ENCODE assay signal across 9 cellular contexts in the genomic region with DNA sequence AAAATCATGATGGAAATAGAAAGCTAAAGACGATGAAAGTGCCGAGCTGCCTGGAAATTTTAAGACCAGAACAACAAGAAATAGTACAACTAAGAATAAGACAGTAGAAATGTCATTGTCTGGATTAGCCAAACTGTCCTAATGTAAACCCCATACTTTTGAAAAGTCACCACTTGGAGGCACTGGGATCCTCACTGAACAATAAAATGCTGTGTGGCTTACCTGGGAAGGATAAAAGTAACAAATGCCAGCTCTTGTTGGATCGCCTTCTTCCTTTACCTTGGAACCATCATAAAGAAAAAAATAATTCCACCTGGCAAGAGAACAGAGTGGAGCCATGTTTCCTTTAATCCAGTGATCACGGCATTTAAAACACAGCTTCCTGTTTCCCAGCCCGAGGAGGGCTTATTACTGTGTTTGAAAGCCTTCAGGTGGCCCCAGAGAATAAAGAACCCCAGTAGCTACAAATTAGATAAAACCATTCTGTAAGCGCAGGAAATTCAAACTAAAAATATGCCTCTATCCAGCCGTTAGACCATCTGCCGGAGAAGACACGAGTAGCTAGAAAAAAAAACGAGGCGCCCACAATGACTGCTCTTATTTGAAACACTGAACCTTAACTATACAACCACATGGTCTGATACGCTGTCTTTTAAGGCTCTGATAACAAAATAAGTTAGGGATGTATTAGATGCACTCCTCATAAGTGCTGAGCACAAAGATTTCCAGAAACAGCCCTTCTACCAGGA. TPM values are rescaled to one million over a fixed set of nuclear protein-coding genes. Genes with fewer than 3 reads are reported as not detected.
DNase-seq lines count a peak whose midpoint lies in the region; ATAC-seq and TF ChIP-seq lines count a peak whose summit lies in the region.
"Had no signal": no experiment of that assay in that cellular context is flagged by ENCODE, and none has a peak within 500 bp of the region (broad histone marks: within the 10 kb centered on the region; RNA-seq: fewer than 3 reads in every experiment).

No MANE protein-coding gene starts in this region.

- TF ChIP-seq POLR2A in stomach (IDR thresholded peaks at IDR 0.05), result no peak

- ATAC-seq in activated CD4-positive, alpha-beta T cell treated with anti-CD3 and anti-CD28 coated beads for 36 hours, result no peak
- ATAC-seq in RWPE2 (ENCODE audit: low read depth) (no peak), GM18909 (IDR thresholded peaks at IDR 0.05; ENCODE audit: poor library complexity, unreplicated experiment) (no peak)

- in situ Hi-C loops in GM23248 (cut with MboI), result no loop called here

- peaks cover 47% of the 10 kb centered on the region for H3K79me2 ChIP-seq in GM23248 (ENCODE audit: insufficient read depth)

- H3K4me1 ChIP-seq in RWPE2 (ENCODE audit: insufficient read depth, poor library complexity, severe bottlenecking) (peaks cover 41% of the 10 kb centered on the region), stomach (peaks cover 41 to 69% (median 48%) of the 10 kb centered on the region in 4 donors), GM23248 (ENCODE audit: insufficient read depth) (peaks cover 9% of the 10 kb centered on the region)

- H3K9me3 Mint-ChIP-seq in activated CD4-positive, alpha-beta T cell treated with anti-CD3 and anti-CD28 coated beads for 36 hours (ENCODE audit: low read depth), result no peaks in the 10 kb centered on the region

- H3K27ac Mint-ChIP-seq in activated CD4-positive, alpha-beta T cell treated with anti-CD3 and anti-CD28 coated beads for 36 hours, result peak overlapping the region; percentile 75

- no peaks in the 10 kb centered on the region for H4K20me1 ChIP-seq in GM23248 (ENCODE audit: insufficient read depth)

- H3K36me3 Mint-ChIP-seq in activated CD4-positive, alpha-beta T cell treated with anti-CD3 and anti-CD28 coated beads for 36 hours (ENCODE audit: low read depth), result peaks cover 47% of the 10 kb centered on the region

- 32 to 46% (median 35%) methylated on average over 12 of the region's 12 CpGs for WGBS in stomach, 5 donors
- 75 to 76% methylated on average over 12 of the region's 12 CpGs for WGBS in GM23248 (ENCODE audit: low coverage in 1 of 2, low lambda C conversion rate in 2 of 2, missing lambda C conversion rate in 2 of 2), 2 experiments

- CTCF ChIA-PET in activated CD4-positive, alpha-beta T cell treated with anti-CD3 and anti-CD28 coated beads for 36 hours (lab: Charles Lee), result interaction anchor here (0.5 to 1.6 kb wide), 11 partner anchors 12 to 194 kb away, joined by 3 to 5 read pairs (median 3); no protein-coding TSS in a partner anchor

- POLR2A ChIA-PET in activated CD4-positive, alpha-beta T cell treated with anti-CD3 and anti-CD28 coated beads for 36 hours (lab: Charles Lee), result interaction anchor here (1.2 kb wide), 1 partner anchor 194 kb away, joined by 3 read pairs; no protein-coding TSS in a partner anchor

- no peak for TF ChIP-seq EP300 in stomach (IDR thresholded peaks at IDR 0.05)

- no peak overlapping the region for H3K4me2 ChIP-seq in GM23248 (ENCODE audit: unreplicated experiment)

- H3F3A ChIP-seq in GM23248 (ENCODE audit: insufficient read depth), result no peaks in the 10 kb centered on the region

- no peaks in the 10 kb centered on the region for H3K9me3 ChIP-seq in RWPE2 (ENCODE audit: severe bottlenecking)
- no peaks in the 10 kb centered on the region for H3K9me3 ChIP-seq in stomach
- H3K9me3 ChIP-seq in GM23248 (ENCODE audit: low read depth), result no peaks in the 10 kb centered on the region

- no peaks in the 10 kb centered on the region for H3K27me3 Mint-ChIP-seq in activated CD4-positive, alpha-beta T cell treated with anti-CD3 and anti-CD28 coated beads for 36 hours

- H3K27ac ChIP-seq in RWPE2 (ENCODE audit: poor library complexity, severe bottlenecking) (peak overlapping the region; percentile 72), stomach (peak overlapping the region in 4 of 5 donors; percentile 38 to 65 (median 56)), GM23248 (no peak overlapping the region)

- no peak overlapping the region for H2AFZ ChIP-seq in GM23248

- H3K4me1 Mint-ChIP-seq in activated CD4-positive, alpha-beta T cell treated with anti-CD3 and anti-CD28 coated beads for 36 hours, result peaks cover 63% of the 10 kb centered on the region

- H3K9ac ChIP-seq in GM23248, result no peak overlapping the region

- DNase-seq in activated CD4-positive, alpha-beta T cell treated with anti-CD3 and anti-CD28 coated beads for 36 hours, result no peak
- DNase-seq in activated CD4-positive, alpha-beta T cell treated with anti-CD3 and anti-CD28 coated beads, Interleukin-2, amount 50 U/mL, for 4 hours, result no peak
- DNase-seq in RWPE2 (ENCODE audit: low spot score) (no peak), fibroblast of mammary gland (ENCODE audit: low read depth) (no peak), stomach (no peak), GM23248 (no peak), ecto neural progenitor cell (ENCODE audit: low spot score) (no peak)
- DNase-seq: NCI-H2029 had no signal

- intact Hi-C loops in activated CD4-positive, alpha-beta T cell treated with anti-CD3 and anti-CD28 coated beads for 36 hours (cut with DNase I, micrococcal nuclease), result no loop called here
- intact Hi-C loops in stomach (cut with DNase I; ENCODE audit: low total_unique reads), result no loop called here

- H3K9me2 ChIP-seq in GM23248 (ENCODE audit: insufficient read depth), result no peaks in the 10 kb centered on the region

- peak overlapping the region; percentile 11 for H3K4me3 ChIP-seq in RWPE2 (ENCODE audit: severe bottlenecking)
- peak overlapping the region; percentile 31 for H3K4me3 ChIP-seq in fibroblast of mammary gland (ENCODE audit: control insufficient read depth, low read depth, low read length)
- H3K4me3 ChIP-seq in stomach, result peak overlapping the region in 3 of 4 donors; percentile 20 to 34 (median 24)
- H3K4me3 ChIP-seq in GM23248, result no peak overlapping the region

- H3K27me3 ChIP-seq in RWPE2 (ENCODE audit: insufficient read depth, poor library complexity, severe bottlenecking) (no peaks in the 10 kb centered on the region), stomach (no peaks in the 10 kb centered on the region), GM23248 (replicated peaks; ENCODE audit: insufficient read depth) (no peaks in the 10 kb centered on the region)

- TF ChIP-seq CTCF in RWPE2 (IDR thresholded peaks at IDR 0.05; ENCODE audit: poor library complexity, severe bottlenecking) (peak; percentile 26), fibroblast of mammary gland (conservative IDR thresholded peaks at IDR 0.05; ENCODE audit: control insufficient read depth, insufficient read depth, low read depth, low read length) (no peak), stomach (IDR thresholded peaks at IDR 0.05) (no peak)

- H3K4me3 Mint-ChIP-seq in activated CD4-positive, alpha-beta T cell treated with anti-CD3 and anti-CD28 coated beads for 36 hours, result peak overlapping the region; percentile 69

- H3K36me3 ChIP-seq in RWPE2 (ENCODE audit: low read depth) (peaks cover 46% of the 10 kb centered on the region), stomach (peaks cover 15 to 51% (median 42%) of the 10 kb centered on the region in 4 donors), GM23248 (ENCODE audit: low read depth) (no peaks in the 10 kb centered on the region)

RNA-seq across cellular contexts. Expression of a gene that starts 4.4 kb away (rescaled TPM):
- 10 to 100 TPM; 49.3 to 60.9 TPM for total RNA-seq in activated CD4-positive, alpha-beta T cell treated with anti-CD3 and anti-CD28 coated beads for 36 hours
- total RNA-seq in stomach, result 10 to 100 TPM; 12.3 to 46.1 (median 42.7) TPM
- polyA plus RNA-seq in stomach, result 10 to 100 TPM; 10.3 to 15.1 (median 13.4) TPM
- 27.1 and 27.6 TPM in 2 replicates for total RNA-seq in GM23248 (2014; rRNA removed; shearing (Covaris generic))
- 16.2 and 17.2 TPM in 2 replicates for polyA plus RNA-seq in GM23248 (2016; fragmentation: Nextera tagmentation; extraction: Ambion mirVana)

RNA-seq across cellular contexts. Expression of a gene that starts 4.5 kb away (rescaled TPM):
- total RNA-seq in activated CD4-positive, alpha-beta T cell treated with anti-CD3 and anti-CD28 coated beads for 36 hours, result 10 to 100 TPM; 17.5 to 28.5 TPM
- total RNA-seq in stomach, result 10 to 100 TPM in 3 of 5 donors, 1 to 10 TPM in 2; 4.0 to 64.2 (median 10.8) TPM
- polyA plus RNA-seq in stomach, result 10 to 100 TPM in 1 of 3 donors, 1 to 10 TPM in 2; 6.8 to 16.2 (median 9.2) TPM
- 25.7 and 28.3 TPM in 2 replicates for total RNA-seq in GM23248 (2014; rRNA removed; shearing (Covaris generic))
- 20.2 and 22.5 TPM in 2 replicates for polyA plus RNA-seq in GM23248 (2016; fragmentation: Nextera tagmentation; extraction: Ambion mirVana)

RNA-seq across cellular contexts. Expression of a gene that starts 33.1 kb away (rescaled TPM):
- 10 to 100 TPM; 36.5 to 41.7 TPM for total RNA-seq in activated CD4-positive, alpha-beta T cell treated with anti-CD3 and anti-CD28 coated beads for 36 hours
- total RNA-seq in stomach, result 10 to 100 TPM; 11.6 to 48.7 (median 22.8) TPM
- polyA plus RNA-seq in stomach (10 to 100 TPM; 11.6 to 24.7 (median 15.1) TPM), GM23248 (2016; fragmentation: Nextera tagmentation; extraction: Ambion mirVana) (22.5 and 23.1 TPM in 2 replicates)
- 30.1 and 41.9 TPM in 2 replicates for total RNA-seq in GM23248 (2014; rRNA removed; shearing (Covaris generic))

RNA-seq across cellular contexts. Expression of a gene that starts 50.2 kb away (rescaled TPM):
- 10 to 100 TPM; 10.2 to 10.5 TPM for total RNA-seq in activated CD4-positive, alpha-beta T cell treated with anti-CD3 and anti-CD28 coated beads for 36 hours
- total RNA-seq in stomach, result 10 to 100 TPM in 2 of 5 donors, 1 to 10 TPM in 1, under 1 TPM in 2; 0.45 to 48.4 (median 6.1) TPM
- polyA plus RNA-seq in stomach (1 to 10 TPM in 2 of 3 donors, under 1 TPM in 1; 0.93 to 6.0 (median 1.9) TPM), GM23248 (2016; fragmentation: Nextera tagmentation; extraction: Ambion mirVana) (0.73 and 1.6 TPM in 2 replicates)
- total RNA-seq in GM23248 (2014; rRNA removed; shearing (Covaris generic)), result 1.4 and 1.8 TPM in 2 replicates
